Comparison of ENCODE assay signal across 9 cellular contexts in genomic region chr3:138348950-138349739, GRCh38. TPM values are rescaled to one million over a fixed set of nuclear protein-coding genes. Genes with fewer than 3 reads are reported as not detected.
DNase-seq lines count a peak whose midpoint lies in the region; ATAC-seq lines count a peak whose summit lies in the region.
"Had no signal": no experiment of that assay in that cellular context is flagged by ENCODE, and none has a peak within 500 bp of the region (broad histone marks: within the 10 kb centered on the region; RNA-seq: fewer than 3 reads in every experiment).

No MANE protein-coding gene starts in this region.

- peaks cover 13 to 38% of the 10 kb centered on the region in 2 donors for H3K27me3 Mint-ChIP-seq in natural killer cell treated with Interleukin-12 subunit alpha and Interleukin-12 subunit beta and Interleukin-15 and Interleukin-18, amount 100 ng/mL, for 72 hours

- H3K4me1 Mint-ChIP-seq in natural killer cell treated with Interleukin-12 subunit alpha and Interleukin-12 subunit beta and Interleukin-15 and Interleukin-18, amount 100 ng/mL, for 72 hours (ENCODE audit: low read depth in 2 of 2) = peaks cover 8 to 10% of the 10 kb centered on the region in 2 donors

- H3K4me1 ChIP-seq in esophagus (ENCODE audit: control insufficient read depth in 2 of 2, insufficient read depth in 2 of 2, low read length in 1 of 2) = peaks cover 0 to 6% of the 10 kb centered on the region in 2 donors

- peak overlapping the region; percentile 61 to 74 for H3K4me3 ChIP-seq in esophagus (ENCODE audit: low read depth in 1 of 2, low read length in 2 of 2)

- no peaks in the 10 kb centered on the region for H3K27me3 ChIP-seq in esophagus (ENCODE audit: control insufficient read depth in 1 of 2, insufficient read depth in 2 of 2, low read length in 2 of 2)

- no peak overlapping the region for H3K27ac Mint-ChIP-seq in natural killer cell treated with Interleukin-12 subunit alpha and Interleukin-12 subunit beta and Interleukin-15 and Interleukin-18, amount 100 ng/mL, for 72 hours
- H3K27ac Mint-ChIP-seq: T-helper 1 cell treated with Interleukin-12 subunit alpha and Interleukin-12 subunit beta and Interleukin-4 antibody, amounts not matched to agents 30 μg/mL and 1 μg/mL, for 36 hours had no signal

- H3K9me3 ChIP-seq in esophagus (ENCODE audit: control insufficient read depth in 2 of 2, insufficient read depth in 1 of 2, low read depth in 1 of 2, low read length in 1 of 2) = peaks cover 0 to 2% of the 10 kb centered on the region in 2 donors

- DNase-seq in DMS53 (lab: John Stamatoyannopoulos, UW) = peak; percentile 35
- no peak for DNase-seq in DMS53 treated with DMSO at 0.1 percent for 48 hours (lab: John Stamatoyannopoulos, UW; ENCODE audit: unreplicated experiment)
- DNase-seq in RPMI8226 = peak; percentile 10
- no peak for DNase-seq in natural killer cell treated with Interleukin-12 subunit alpha and Interleukin-12 subunit beta and Interleukin-15 and Interleukin-18, amount 100 ng/mL, for 72 hours (ENCODE audit: low spot score)
- DNase-seq in NCI-H1436 treated with DMSO at 0.1 percent for 48 hours (lab: John Stamatoyannopoulos, UW) = no peak

- no peak for ATAC-seq in natural killer cell treated with Interleukin-12 subunit alpha and Interleukin-12 subunit beta and Interleukin-15 and Interleukin-18, amount 100 ng/mL, for 72 hours
- no peak for ATAC-seq in HG02973 (IDR thresholded peaks at IDR 0.05; ENCODE audit: unreplicated experiment)
- no peak for ATAC-seq in GM21447 (IDR thresholded peaks at IDR 0.05; ENCODE audit: unreplicated experiment)

- H3K36me3 ChIP-seq in esophagus (ENCODE audit: control insufficient read depth in 2 of 2, insufficient read depth in 2 of 2, low read length in 1 of 2) = no peaks in the 10 kb centered on the region

- peak overlapping the region; percentile 83 to 85 for H3K27ac ChIP-seq in esophagus (ENCODE audit: low read depth in 2 of 2, low read length in 1 of 2)

- peaks cover 2% of the 10 kb centered on the region for H3K9me3 Mint-ChIP-seq in natural killer cell treated with Interleukin-12 subunit alpha and Interleukin-12 subunit beta and Interleukin-15 and Interleukin-18, amount 100 ng/mL, for 72 hours
- H3K9me3 Mint-ChIP-seq: T-helper 1 cell treated with Interleukin-12 subunit alpha and Interleukin-12 subunit beta and Interleukin-4 antibody, amounts not matched to agents 30 μg/mL and 1 μg/mL, for 36 hours had no signal

- H3K36me3 Mint-ChIP-seq in natural killer cell treated with Interleukin-12 subunit alpha and Interleukin-12 subunit beta and Interleukin-15 and Interleukin-18, amount 100 ng/mL, for 72 hours = no peaks in the 10 kb centered on the region

- H3K4me3 Mint-ChIP-seq in natural killer cell treated with Interleukin-12 subunit alpha and Interleukin-12 subunit beta and Interleukin-15 and Interleukin-18, amount 100 ng/mL, for 72 hours = peak overlapping the region; percentile 30
- H3K4me3 Mint-ChIP-seq: T-helper 1 cell treated with Interleukin-12 subunit alpha and Interleukin-12 subunit beta and Interleukin-4 antibody, amounts not matched to agents 30 μg/mL and 1 μg/mL, for 36 hours had no signal

- WGBS in esophagus, 2 donors = 16 to 18% methylated on average over 28 of the region's 28 CpGs

RNA-seq across cellular contexts. Expression of gene MRAS, which starts 0.8 kb away (rescaled TPM):
- polyA plus RNA-seq in esophagus = 1 to 10 TPM; 1.2 to 2.4 TPM
- 10 to 100 TPM in 1 of 2 donors, 1 to 10 TPM in 1; 2.8 to 12.3 TPM for total RNA-seq in natural killer cell treated with Interleukin-12 subunit alpha and Interleukin-12 subunit beta and Interleukin-15 and Interleukin-18, amount 100 ng/mL, for 72 hours

RNA-seq across cellular contexts. Expression of gene NME9, which starts 19.5 kb away (rescaled TPM):
- under 1 TPM; 0.06 to 0.12 TPM for polyA plus RNA-seq in esophagus
- total RNA-seq in natural killer cell treated with Interleukin-12 subunit alpha and Interleukin-12 subunit beta and Interleukin-15 and Interleukin-18, amount 100 ng/mL, for 72 hours = not detected

Comparison
In these comparisons a context has a peak if more than half of its experiments do, and no peak if none do; other contexts are left out.
1. DNase-seq: peak in DMS53 (single experiment) and RPMI8226 (single experiment); none in DMS53 treated with DMSO at 0.1 percent for 48 hours (single experiment), natural killer cell treated with Interleukin-12 subunit alpha and Interleukin-12 subunit beta and Interleukin-15 and Interleukin-18, amount 100 ng/mL, for 72 hours (single experiment) and NCI-H1436 treated with DMSO at 0.1 percent for 48 hours (single experiment).